Comparison of ENCODE assay signal across 23 cellular contexts in the genomic region with DNA sequence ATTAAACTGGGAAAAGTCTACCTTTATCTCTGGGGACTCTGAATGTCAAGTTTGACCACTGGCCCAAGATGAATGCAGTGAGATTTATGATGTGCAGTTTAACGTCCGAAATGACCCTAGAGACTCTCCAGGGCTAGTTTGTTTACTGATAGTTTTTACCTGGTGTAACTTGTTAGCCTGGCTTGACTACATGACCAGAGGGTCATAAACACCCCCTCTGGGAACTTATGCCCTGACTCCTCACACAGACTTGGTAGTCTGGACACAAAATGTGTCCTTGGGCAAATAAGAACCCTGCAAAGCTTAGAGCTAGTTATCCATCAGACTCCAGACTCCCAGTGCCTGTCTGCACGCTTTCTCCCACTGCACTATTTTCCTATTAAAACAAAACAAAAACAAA.
"Had no signal": no experiment of that assay in that cellular context is flagged by ENCODE, and none has a peak within 500 bp of the region (broad histone marks: within the 10 kb centered on the region; RNA-seq: fewer than 3 reads in every experiment).

No MANE protein-coding gene starts in this region.

- H3K27ac Mint-ChIP-seq: activated B cell treated with CpG ODN at 0.5 μM for 24 hours; activated CD4-positive, alpha-beta memory T cell treated with anti-CD3 and anti-CD28 coated beads for 36 hours; activated CD4-positive, alpha-beta T cell treated with anti-CD3 and anti-CD28 coated beads, Interleukin-2, amount 10 ng/mL, durations not matched to agents 7 days and 5 days; activated naive CD8-positive, alpha-beta T cell; brain; T-helper 17 cell had no signal

- H3K4me3 Mint-ChIP-seq: activated B cell treated with CpG ODN at 0.5 μM for 24 hours; activated CD4-positive, alpha-beta memory T cell treated with anti-CD3 and anti-CD28 coated beads for 36 hours; activated CD4-positive, alpha-beta T cell treated with anti-CD3 and anti-CD28 coated beads, Interleukin-2, amount 10 ng/mL, durations not matched to agents 7 days and 5 days; activated naive CD8-positive, alpha-beta T cell; activated T-cell treated with anti-CD3 and anti-CD28 coated beads, Interleukin-2, amount 50 U/mL, for 4 hours; brain; central memory CD8-positive, alpha-beta T cell; T-helper 17 cell had no signal

- H3K9me3 Mint-ChIP-seq: activated CD4-positive, alpha-beta memory T cell treated with anti-CD3 and anti-CD28 coated beads for 36 hours; activated CD4-positive, alpha-beta T cell treated with anti-CD3 and anti-CD28 coated beads, Interleukin-2, amount 10 ng/mL, durations not matched to agents 7 days and 5 days; activated T-cell treated with anti-CD3 and anti-CD28 coated beads, Interleukin-2, amount 50 U/mL, for 4 hours; brain had no signal

- H3K4me1 Mint-ChIP-seq: activated B cell treated with CpG ODN at 0.5 μM for 24 hours; activated CD4-positive, alpha-beta T cell treated with anti-CD3 and anti-CD28 coated beads, Interleukin-2, amount 10 ng/mL, durations not matched to agents 7 days and 5 days; brain; central memory CD8-positive, alpha-beta T cell; T-helper 17 cell had no signal

- ATAC-seq: activated T-cell treated with anti-CD3 and anti-CD28 coated beads, Interleukin-2, amount 50 U/mL, for 4 hours; K562; T-helper 17 cell had no signal

- H3K4me3 ChIP-seq: K562 had no signal

- H3K36me3 Mint-ChIP-seq: activated CD4-positive, alpha-beta memory T cell treated with anti-CD3 and anti-CD28 coated beads for 36 hours; activated naive CD8-positive, alpha-beta T cell; brain had no signal

- DNase-seq: activated B cell treated with CpG ODN at 0.5 μM for 24 hours; activated CD4-positive, alpha-beta memory T cell treated with anti-CD3 and anti-CD28 coated beads for 36 hours; activated CD4-positive, alpha-beta T cell treated with anti-CD3 and anti-CD28 coated beads, Interleukin-2, amount 10 ng/mL, durations not matched to agents 7 days and 5 days; activated CD8-positive, alpha-beta memory T cell treated with anti-CD3 and anti-CD28 coated beads for 24 hours; activated effector memory CD4-positive, alpha-beta T cell treated with anti-CD3 and anti-CD28 coated beads, Interleukin-2, amount 50 U/mL, for 16 hours; activated naive CD4-positive, alpha-beta T cell treated with Interleukin-2 at 50 U/mL for 16 hours; activated T-cell treated with anti-CD3 and anti-CD28 coated beads, Interleukin-2, amount 50 U/mL, for 4 hours; amygdala; Karpas-422; MM.1S; NCI-H1105; NCI-H146; NCI-H2081 treated with DMSO at 0.1 percent for 48 hours; NCI-H2171 treated with DMSO at 0.1 percent for 48 hours; NCI-H226; NCI-H526; SIG-M5; T-helper 17 cell; T-helper 9 cell had no signal

- H3K27me3 Mint-ChIP-seq: activated B cell treated with CpG ODN at 0.5 μM for 24 hours; activated CD4-positive, alpha-beta memory T cell treated with anti-CD3 and anti-CD28 coated beads for 36 hours; activated CD4-positive, alpha-beta T cell treated with anti-CD3 and anti-CD28 coated beads, Interleukin-2, amount 10 ng/mL, durations not matched to agents 7 days and 5 days; activated naive CD8-positive, alpha-beta T cell; brain; central memory CD8-positive, alpha-beta T cell; T-helper 17 cell had no signal
